ENCODE assay signal across 23 cellular contexts in the genomic region with DNA sequence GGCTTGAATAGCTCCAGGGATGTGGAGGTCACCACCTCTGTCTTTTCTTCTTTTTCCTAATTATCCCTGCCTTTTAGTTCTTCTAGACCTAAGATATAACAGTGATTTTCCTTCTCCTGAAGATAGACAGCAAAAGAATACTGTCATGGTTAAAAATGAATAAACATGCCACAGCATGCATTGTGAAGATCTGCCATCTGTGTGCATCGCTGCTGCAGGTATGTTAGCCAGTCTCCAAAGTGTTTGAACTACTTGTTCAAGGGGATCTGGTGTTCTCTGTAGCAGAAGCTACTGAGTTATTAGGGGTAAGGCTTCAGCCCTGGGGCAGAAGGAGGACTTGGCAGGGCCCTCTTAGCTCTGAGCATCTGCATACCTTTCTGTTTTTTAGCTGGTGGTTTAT. TPM values are rescaled to one million over a fixed set of nuclear protein-coding genes. Genes with fewer than 3 reads are reported as not detected.
DNase-seq lines count a peak whose midpoint lies in the region; ATAC-seq lines count a peak whose summit lies in the region.
"Had no signal": no experiment of that assay in that cellular context is flagged by ENCODE, and none has a peak within 500 bp of the region (broad histone marks: within the 10 kb centered on the region; RNA-seq: fewer than 3 reads in every experiment).

No MANE protein-coding gene starts in this region.

- peaks cover 55% of the 10 kb centered on the region for H3K4me1 Mint-ChIP-seq in activated naive CD4-positive, alpha-beta T cell treated with anti-CD3 and anti-CD28 coated beads for 36 hours (ENCODE audit: low read depth)
- peaks cover 44% of the 10 kb centered on the region for H3K4me1 Mint-ChIP-seq in T-helper 17 cell

- peaks cover 17% of the 10 kb centered on the region for H3K4me1 ChIP-seq in stomach smooth muscle (ENCODE audit: control insufficient read depth, insufficient read depth, low read length)

- H3K4me3 Mint-ChIP-seq in activated naive CD4-positive, alpha-beta T cell treated with anti-CD3 and anti-CD28 coated beads for 36 hours: no peak overlapping the region
- no peak overlapping the region for H3K4me3 Mint-ChIP-seq in T-helper 17 cell
- H3K4me3 Mint-ChIP-seq: activated naive CD8-positive, alpha-beta T cell; brain; CD4-positive, CD25-positive, alpha-beta regulatory T cell; naive thymus-derived CD8-positive, alpha-beta T cell had no signal

- H3K9me3 Mint-ChIP-seq in activated naive CD4-positive, alpha-beta T cell treated with anti-CD3 and anti-CD28 coated beads for 36 hours: no peaks in the 10 kb centered on the region
- H3K9me3 Mint-ChIP-seq: brain; CD4-positive, CD25-positive, alpha-beta regulatory T cell; naive thymus-derived CD8-positive, alpha-beta T cell had no signal

- H3K27me3 Mint-ChIP-seq in activated naive CD4-positive, alpha-beta T cell treated with anti-CD3 and anti-CD28 coated beads for 36 hours (ENCODE audit: low read depth): no peaks in the 10 kb centered on the region
- H3K27me3 Mint-ChIP-seq in T-helper 17 cell: no peaks in the 10 kb centered on the region
- H3K27me3 Mint-ChIP-seq: activated naive CD8-positive, alpha-beta T cell; CD4-positive, CD25-positive, alpha-beta regulatory T cell; naive thymus-derived CD8-positive, alpha-beta T cell had no signal

- H3K36me3 ChIP-seq in stomach smooth muscle (ENCODE audit: control insufficient read depth in 2 of 2, insufficient read depth in 2 of 2, low read length in 2 of 2): peaks cover 2 to 3% of the 10 kb centered on the region in 2 donors
- H3K36me3 ChIP-seq: vagina had no signal

- peaks cover 25% of the 10 kb centered on the region for H3K36me3 Mint-ChIP-seq in activated naive CD4-positive, alpha-beta T cell treated with anti-CD3 and anti-CD28 coated beads for 36 hours (ENCODE audit: low read depth)
- peaks cover 7% of the 10 kb centered on the region for H3K36me3 Mint-ChIP-seq in T-helper 17 cell (ENCODE audit: low read depth)

- H3K4me3 ChIP-seq in stomach smooth muscle (ENCODE audit: low read length in 2 of 2): no peak overlapping the region
- H3K4me3 ChIP-seq: coronary artery, PC-9, SJSA1, vagina had no signal

- DNase-seq in activated naive CD4-positive, alpha-beta T cell treated with anti-CD3 and anti-CD28 coated beads for 36 hours: no peak
- DNase-seq in activated naive CD4-positive, alpha-beta T cell treated with Interleukin-2 at 50 U/mL for 16 hours: no peak
- DNase-seq in T-helper 17 cell (no peak), left lobe of liver (ENCODE audit: low spot score) (no peak), hypothalamus (lab: John Stamatoyannopoulos, UW) (no peak)
- DNase-seq: activated CD8-positive, alpha-beta memory T cell treated with anti-CD3 and anti-CD28 coated beads, Interleukin-2, amount 50 U/mL, for 4 hours; CD4-positive, CD25-positive, alpha-beta regulatory T cell; DMS79; hippocampal formation; mesendoderm; naive thymus-derived CD8-positive, alpha-beta T cell; NCI-H1436; PC-9; substantia nigra; T-helper 9 cell had no signal

- H3K27me3 ChIP-seq in stomach smooth muscle (ENCODE audit: control insufficient read depth in 1 of 2, insufficient read depth in 2 of 2, low read length in 2 of 2): no peaks in the 10 kb centered on the region
- H3K27me3 ChIP-seq: SJSA1, vagina had no signal

- CTCF ChIA-PET in activated naive CD4-positive, alpha-beta T cell treated with anti-CD3 and anti-CD28 coated beads for 36 hours (lab: Charles Lee): interaction anchor here (0.7 to 2.4 kb wide), 6 partner anchors 12 to 252 kb away, joined by 3 to 17 read pairs (median 4); no protein-coding TSS in a partner anchor

- peak overlapping the region; percentile 11 for H3K27ac ChIP-seq in stomach smooth muscle (ENCODE audit: low read length)
- H3K27ac ChIP-seq: SJSA1, vagina had no signal

- peak overlapping the region; percentile 60 for H3K27ac Mint-ChIP-seq in activated naive CD4-positive, alpha-beta T cell treated with anti-CD3 and anti-CD28 coated beads for 36 hours
- H3K27ac Mint-ChIP-seq in T-helper 17 cell: peak overlapping the region; percentile 34

- no peak for ATAC-seq in T-helper 17 cell
- peak; percentile 38 for ATAC-seq in esophagus mucosa
- ATAC-seq in GM19455 (IDR thresholded peaks at IDR 0.05; ENCODE audit: unreplicated experiment): no peak
- no peak for ATAC-seq in left lobe of liver
- ATAC-seq: naive thymus-derived CD8-positive, alpha-beta T cell had no signal

- H3K9me3 ChIP-seq in T-helper 17 cell (ENCODE audit: control insufficient read depth, low read length, poor library complexity, severe bottlenecking) (no peaks in the 10 kb centered on the region), stomach smooth muscle (ENCODE audit: control insufficient read depth in 2 of 2, low read length in 2 of 2) (no peaks in the 10 kb centered on the region)
- H3K9me3 ChIP-seq: SJSA1, vagina had no signal

- H3K9ac ChIP-seq in stomach smooth muscle (ENCODE audit: low read length in 2 of 2): no peak overlapping the region

- intact Hi-C loops in activated naive CD4-positive, alpha-beta T cell treated with anti-CD3 and anti-CD28 coated beads for 36 hours (cut with micrococcal nuclease): loop anchor here (2.0 kb wide), 1 partner anchor 229 kb away; the partner anchor contains the start of gene SAP30L

RNA-seq across cellular contexts. Expression of gene GALNT10, which starts 25.0 kb away (rescaled TPM):
- total RNA-seq in activated naive CD4-positive, alpha-beta T cell treated with anti-CD3 and anti-CD28 coated beads for 36 hours: 10 to 100 TPM; 41.2 to 42.8 TPM
- total RNA-seq in T-helper 17 cell: 10 to 100 TPM; 34.7 to 40.4 TPM
- 6.7 TPM for total RNA-seq in esophagus mucosa
- total RNA-seq in left lobe of liver: 7.8 TPM
